Comparison of ENCODE assay signal across 9 cellular contexts in the genomic region with DNA sequence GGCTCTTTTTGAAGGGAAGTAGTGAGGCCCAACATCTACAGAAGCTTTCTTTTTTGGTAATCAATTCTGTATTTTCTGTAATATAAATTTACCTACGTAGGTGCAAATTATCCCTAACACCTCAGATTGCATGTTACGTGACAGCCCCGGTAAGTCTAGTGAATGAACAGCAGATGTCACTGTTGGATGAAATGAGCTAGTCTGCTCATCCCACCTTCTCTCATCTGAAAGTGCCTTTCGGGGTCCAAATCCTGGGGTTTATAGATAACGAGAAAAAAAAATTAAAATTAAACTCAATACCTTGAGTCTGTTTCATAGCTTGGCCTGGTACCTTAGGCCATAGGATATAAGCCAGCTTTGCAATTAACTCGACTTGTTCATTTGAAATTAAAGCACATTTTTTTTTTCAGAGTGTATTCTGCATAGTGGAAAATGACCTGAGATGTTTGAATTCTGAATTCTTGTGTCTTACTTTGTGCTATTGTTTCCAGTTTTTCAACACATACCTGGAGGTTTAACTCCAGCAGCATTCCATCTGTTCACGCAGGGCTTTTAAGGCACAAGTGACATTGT.
A peak's percentile ranks its signal among the peaks of the same experiment; 100 is the strongest.
DNase-seq lines count a peak whose midpoint lies in the region; ATAC-seq and TF ChIP-seq lines count a peak whose summit lies in the region.
"Had no signal": no experiment of that assay in that cellular context is flagged by ENCODE, and none has a peak within 500 bp of the region (broad histone marks: within the 10 kb centered on the region; RNA-seq: fewer than 3 reads in every experiment).

No MANE protein-coding gene starts in this region.

- TF ChIP-seq POLR2A in testis (IDR thresholded peaks at IDR 0.05), result no peak

- H3K9ac ChIP-seq in colonic mucosa (ENCODE audit: low read depth in 2 of 2, low read length in 2 of 2), result no peak overlapping the region

- H3K36me3 ChIP-seq in colonic mucosa (no peaks in the 10 kb centered on the region), testis (ENCODE audit: low read depth, missing control alignments) (no peaks in the 10 kb centered on the region)
- no peaks in the 10 kb centered on the region for H3K36me3 ChIP-seq in CD4-positive, alpha-beta memory T cell (ENCODE audit: insufficient read depth, low read length)

- POLR2A ChIA-PET in CD4-positive, alpha-beta memory T cell (lab: Charles Lee; ENCODE audit: partially characterized antibody), result no interaction called here

- H3K4me1 ChIP-seq in colonic mucosa, result no peaks in the 10 kb centered on the region
- no peaks in the 10 kb centered on the region for H3K4me1 ChIP-seq in testis
- H3K4me1 ChIP-seq in CD4-positive, alpha-beta memory T cell (ENCODE audit: insufficient read depth, low read length), result no peaks in the 10 kb centered on the region

- 33 to 35% methylated on average over 7 of the region's 7 CpGs for WGBS in testis, 2 donors

- H3K9me3 Mint-ChIP-seq in CD4-positive, alpha-beta memory T cell, result peaks cover 0 to 3% (median 0%) of the 10 kb centered on the region in 8 donors

- no peak overlapping the region for H3K27ac ChIP-seq in colonic mucosa
- H3K27ac ChIP-seq in testis, result no peak overlapping the region
- H3K27ac ChIP-seq in CD4-positive, alpha-beta memory T cell (ENCODE audit: low read depth, low read length), result no peak overlapping the region

- TF ChIP-seq CTCF in colonic mucosa (IDR thresholded peaks at IDR 0.05) (peak; percentile 38), testis (IDR thresholded peaks at IDR 0.05) (peak; percentile 20 to 44 (median 26))

- no peaks in the 10 kb centered on the region for H3K4me1 Mint-ChIP-seq in CD4-positive, alpha-beta memory T cell
- H3K4me1 Mint-ChIP-seq: activated B cell treated with CpG ODN at 0.5 μM for 24 hours had no signal

- H3K27me3 ChIP-seq in colonic mucosa, result no peaks in the 10 kb centered on the region
- H3K27me3 ChIP-seq in testis, result no peaks in the 10 kb centered on the region
- no peaks in the 10 kb centered on the region for H3K27me3 ChIP-seq in CD4-positive, alpha-beta memory T cell (ENCODE audit: insufficient read depth, low read length)

- H3K27me3 Mint-ChIP-seq in CD4-positive, alpha-beta memory T cell, result no peaks in the 10 kb centered on the region
- H3K27me3 Mint-ChIP-seq: activated B cell treated with CpG ODN at 0.5 μM for 24 hours had no signal

- intact Hi-C loops in colonic mucosa (cut with DNase I) (loop anchor here (10.0 kb wide), 1 partner anchor 128 kb away; no protein-coding TSS in a partner anchor), testis (cut with DNase I; ENCODE audit: low total_unique reads) (no loop called here)
- intact Hi-C loops in CD4-positive, alpha-beta memory T cell (cut with micrococcal nuclease), result no loop called here

- H3K27ac Mint-ChIP-seq in CD4-positive, alpha-beta memory T cell, result no peak overlapping the region
- H3K27ac Mint-ChIP-seq: activated B cell treated with CpG ODN at 0.5 μM for 24 hours had no signal

- CTCF ChIA-PET in CD4-positive, alpha-beta memory T cell (lab: Charles Lee; ENCODE audit: partially characterized antibody), result no interaction called here

- H3K4me3 Mint-ChIP-seq in CD4-positive, alpha-beta memory T cell, result no peak overlapping the region
- H3K4me3 Mint-ChIP-seq: activated B cell treated with CpG ODN at 0.5 μM for 24 hours had no signal

- ATAC-seq in HG03378 (IDR thresholded peaks at IDR 0.05; ENCODE audit: unreplicated experiment), result no peak

- H3K4me3 ChIP-seq in colonic mucosa, result no peak overlapping the region
- no peak overlapping the region for H3K4me3 ChIP-seq in testis
- no peak overlapping the region for H3K4me3 ChIP-seq in CD4-positive, alpha-beta memory T cell (ENCODE audit: low read length in 2 of 2)

- DNase-seq in SKM-1 treated with dmso at 0.1 percent for 144 hours (lab: John Stamatoyannopoulos, UW; ENCODE audit: unreplicated experiment), result peak; percentile 13
- no peak for DNase-seq in SKM-1 (lab: John Stamatoyannopoulos, UW; ENCODE audit: unreplicated experiment)
- DNase-seq in NCI-H460 (ENCODE audit: extremely low read depth, low read depth), result peak; percentile 33
- DNase-seq in colonic mucosa, result no peak
- DNase-seq in testis, result peak; percentile 16
- DNase-seq in activated CD4-positive, alpha-beta T cell treated with anti-CD3 and anti-CD28 coated beads, Interleukin-2, amount 50 U/mL, for 48 hours, result no peak
- DNase-seq in CD4-positive, alpha-beta memory T cell, result no peak
- DNase-seq: activated B cell treated with CpG ODN at 0.5 μM for 24 hours had no signal

- no peaks in the 10 kb centered on the region for H3K9me3 ChIP-seq in colonic mucosa
- H3K9me3 ChIP-seq in testis, result no peaks in the 10 kb centered on the region
- H3K9me3 ChIP-seq in CD4-positive, alpha-beta memory T cell (ENCODE audit: control insufficient read depth in 1 of 2, low read length in 2 of 2), result no peaks in the 10 kb centered on the region

- H3K36me3 Mint-ChIP-seq in CD4-positive, alpha-beta memory T cell, result no peaks in the 10 kb centered on the region

Comparison
In these comparisons a context has a peak if more than half of its experiments do, and no peak if none do; other contexts are left out.
1. DNase-seq: peak in SKM-1 treated with dmso at 0.1 percent for 144 hours (single experiment), NCI-H460 (single experiment) and testis (single experiment); none in SKM-1 (single experiment), colonic mucosa (single experiment), activated CD4-positive, alpha-beta T cell treated with anti-CD3 and anti-CD28 coated beads, Interleukin-2, amount 50 U/mL, for 48 hours (0 of 2) and CD4-positive, alpha-beta memory T cell (0 of 5).